In the genomic region with DNA sequence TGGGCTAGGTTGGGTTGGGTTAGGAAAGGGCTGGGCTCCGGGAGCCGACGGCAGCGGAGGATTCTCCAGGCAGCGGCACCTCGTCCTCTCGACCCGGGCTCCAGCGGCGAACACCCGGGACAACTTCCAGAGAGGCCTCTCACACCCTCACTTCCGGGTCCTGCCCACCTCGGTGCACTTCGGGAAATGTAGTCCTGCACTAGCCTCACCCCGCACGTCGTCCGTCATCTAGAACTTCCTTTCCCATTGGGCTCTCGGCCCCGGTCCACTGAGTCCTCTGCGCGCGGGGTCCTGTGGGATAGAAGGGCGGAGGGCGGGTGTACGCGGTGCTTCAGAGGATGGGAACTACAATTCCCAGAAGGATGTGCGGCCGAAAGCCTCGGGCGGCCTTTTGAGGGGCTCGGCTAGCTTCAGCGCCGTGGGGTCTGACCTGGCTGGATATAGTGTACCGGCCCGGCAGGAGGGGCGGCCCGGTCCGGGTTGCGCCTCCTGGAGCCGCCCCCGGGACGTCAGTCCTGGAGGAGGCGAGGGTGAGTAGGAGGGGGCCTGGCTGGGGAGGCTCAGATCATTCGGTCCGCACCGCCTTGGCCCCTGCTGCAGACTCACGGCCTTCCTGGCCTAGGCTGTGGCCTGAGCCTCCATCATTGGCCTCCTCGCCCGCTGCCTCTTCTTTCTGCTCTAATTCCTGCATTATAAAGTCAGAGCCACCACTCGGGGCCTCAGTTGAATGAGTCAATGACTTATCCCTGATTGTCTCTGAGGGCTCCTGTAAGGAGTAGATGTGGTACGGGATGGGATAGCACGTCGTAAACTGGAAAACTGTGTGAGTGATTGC, we compare ENCODE assay signal across 1 cellular context.
TF ChIP-seq lines count a peak whose summit lies in the region.

A gene (minus strand): TSS at position 114 of the 835 bp plus-strand sequence. CDS start 160 bp downstream, outside the sequence.
A gene with protein sequence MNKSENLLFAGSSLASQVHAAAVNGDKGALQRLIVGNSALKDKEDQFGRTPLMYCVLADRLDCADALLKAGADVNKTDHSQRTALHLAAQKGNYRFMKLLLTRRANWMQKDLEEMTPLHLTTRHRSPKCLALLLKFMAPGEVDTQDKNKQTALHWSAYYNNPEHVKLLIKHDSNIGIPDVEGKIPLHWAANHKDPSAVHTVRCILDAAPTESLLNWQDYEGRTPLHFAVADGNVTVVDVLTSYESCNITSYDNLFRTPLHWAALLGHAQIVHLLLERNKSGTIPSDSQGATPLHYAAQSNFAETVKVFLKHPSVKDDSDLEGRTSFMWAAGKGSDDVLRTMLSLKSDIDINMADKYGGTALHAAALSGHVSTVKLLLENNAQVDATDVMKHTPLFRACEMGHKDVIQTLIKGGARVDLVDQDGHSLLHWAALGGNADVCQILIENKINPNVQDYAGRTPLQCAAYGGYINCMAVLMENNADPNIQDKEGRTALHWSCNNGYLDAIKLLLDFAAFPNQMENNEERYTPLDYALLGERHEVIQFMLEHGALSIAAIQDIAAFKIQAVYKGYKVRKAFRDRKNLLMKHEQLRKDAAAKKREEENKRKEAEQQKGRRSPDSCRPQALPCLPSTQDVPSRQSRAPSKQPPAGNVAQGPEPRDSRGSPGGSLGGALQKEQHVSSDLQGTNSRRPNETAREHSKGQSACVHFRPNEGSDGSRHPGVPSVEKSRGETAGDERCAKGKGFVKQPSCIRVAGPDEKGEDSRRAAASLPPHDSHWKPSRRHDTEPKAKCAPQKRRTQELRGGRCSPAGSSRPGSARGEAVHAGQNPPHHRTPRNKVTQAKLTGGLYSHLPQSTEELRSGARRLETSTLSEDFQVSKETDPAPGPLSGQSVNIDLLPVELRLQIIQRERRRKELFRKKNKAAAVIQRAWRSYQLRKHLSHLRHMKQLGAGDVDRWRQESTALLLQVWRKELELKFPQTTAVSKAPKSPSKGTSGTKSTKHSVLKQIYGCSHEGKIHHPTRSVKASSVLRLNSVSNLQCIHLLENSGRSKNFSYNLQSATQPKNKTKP (plus strand): TSS at position 357 of the 835 bp plus-strand sequence. CDS start 5,279 bp downstream, outside the sequence.

TF ChIP-seq in HepG2, 621 proteins besides CTCF, POLR2A, EP300 and RAD21 (continued from another document and continues in another):
- TF ChIP-seq, protein P1, sequence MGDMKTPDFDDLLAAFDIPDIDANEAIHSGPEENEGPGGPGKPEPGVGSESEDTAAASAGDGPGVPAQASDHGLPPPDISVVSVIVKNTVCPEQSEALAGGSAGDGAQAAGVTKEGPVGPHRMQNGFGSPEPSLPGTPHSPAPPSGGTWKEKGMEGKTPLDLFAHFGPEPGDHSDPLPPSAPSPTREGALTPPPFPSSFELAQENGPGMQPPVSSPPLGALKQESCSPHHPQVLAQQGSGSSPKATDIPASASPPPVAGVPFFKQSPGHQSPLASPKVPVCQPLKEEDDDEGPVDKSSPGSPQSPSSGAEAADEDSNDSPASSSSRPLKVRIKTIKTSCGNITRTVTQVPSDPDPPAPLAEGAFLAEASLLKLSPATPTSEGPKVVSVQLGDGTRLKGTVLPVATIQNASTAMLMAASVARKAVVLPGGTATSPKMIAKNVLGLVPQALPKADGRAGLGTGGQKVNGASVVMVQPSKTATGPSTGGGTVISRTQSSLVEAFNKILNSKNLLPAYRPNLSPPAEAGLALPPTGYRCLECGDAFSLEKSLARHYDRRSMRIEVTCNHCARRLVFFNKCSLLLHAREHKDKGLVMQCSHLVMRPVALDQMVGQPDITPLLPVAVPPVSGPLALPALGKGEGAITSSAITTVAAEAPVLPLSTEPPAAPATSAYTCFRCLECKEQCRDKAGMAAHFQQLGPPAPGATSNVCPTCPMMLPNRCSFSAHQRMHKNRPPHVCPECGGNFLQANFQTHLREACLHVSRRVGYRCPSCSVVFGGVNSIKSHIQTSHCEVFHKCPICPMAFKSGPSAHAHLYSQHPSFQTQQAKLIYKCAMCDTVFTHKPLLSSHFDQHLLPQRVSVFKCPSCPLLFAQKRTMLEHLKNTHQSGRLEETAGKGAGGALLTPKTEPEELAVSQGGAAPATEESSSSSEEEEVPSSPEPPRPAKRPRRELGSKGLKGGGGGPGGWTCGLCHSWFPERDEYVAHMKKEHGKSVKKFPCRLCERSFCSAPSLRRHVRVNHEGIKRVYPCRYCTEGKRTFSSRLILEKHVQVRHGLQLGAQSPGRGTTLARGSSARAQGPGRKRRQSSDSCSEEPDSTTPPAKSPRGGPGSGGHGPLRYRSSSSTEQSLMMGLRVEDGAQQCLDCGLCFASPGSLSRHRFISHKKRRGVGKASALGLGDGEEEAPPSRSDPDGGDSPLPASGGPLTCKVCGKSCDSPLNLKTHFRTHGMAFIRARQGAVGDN (CRISPR knock-in tag; IDR thresholded peaks at IDR 0.05) = peak; percentile 79
- TF ChIP-seq ZNF354B (CRISPR knock-in tag; IDR thresholded peaks at IDR 0.05) (0 out of 2 replicates have a peak, but pooled peaks have one; percentile 15), NFATC3 (CRISPR knock-in tag; IDR thresholded peaks at IDR 0.05) (no peak), TBX3 (IDR thresholded peaks at IDR 0.05; ENCODE audit: borderline replicate concordance) (peak; percentile 89), NR2F1 (CRISPR knock-in tag; IDR thresholded peaks at IDR 0.05) (no peak), ZSCAN12 (CRISPR knock-in tag; IDR thresholded peaks at IDR 0.05) (no peak), MEIS1 (CRISPR knock-in tag; IDR thresholded peaks at IDR 0.05; ENCODE audit: borderline replicate concordance) (no peak), CENPX (CRISPR knock-in tag; IDR thresholded peaks at IDR 0.05) (no peak), RORA (CRISPR knock-in tag; IDR thresholded peaks at IDR 0.05) (no peak), ZNF383 (CRISPR knock-in tag; IDR thresholded peaks at IDR 0.05; ENCODE audit: borderline replicate concordance) (no peak), FLYWCH1 (CRISPR knock-in tag; IDR thresholded peaks at IDR 0.05) (no peak), TGIF2 (CRISPR knock-in tag; IDR thresholded peaks at IDR 0.05) (no peak), SETDB1 (CRISPR knock-in tag; IDR thresholded peaks at IDR 0.05; ENCODE audit: borderline replicate concordance) (no peak), ZFYVE20 (CRISPR knock-in tag; IDR thresholded peaks at IDR 0.05; ENCODE audit: borderline replicate concordance, low read depth) (no peak), ZNF510 (CRISPR knock-in tag; IDR thresholded peaks at IDR 0.05; ENCODE audit: low read depth) (no peak), HDAC1 (CRISPR knock-in tag; IDR thresholded peaks at IDR 0.05) (peak; percentile 81), ARHGAP35 (CRISPR knock-in tag; IDR thresholded peaks at IDR 0.05; ENCODE audit: borderline replicate concordance) (no peak), ZNF850 (CRISPR knock-in tag; conservative IDR thresholded peaks at IDR 0.05) (no peak), TCF7 (IDR thresholded peaks at IDR 0.05; ENCODE audit: low read depth) (no peak; the same call in 1 of the 2 replicates)
- TF ChIP-seq, protein P2, sequence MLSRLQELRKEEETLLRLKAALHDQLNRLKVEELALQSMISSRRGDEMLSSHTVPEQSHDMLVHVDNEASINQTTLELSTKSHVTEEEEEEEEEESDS (CRISPR knock-in tag; IDR thresholded peaks at IDR 0.05; ENCODE audit: borderline replicate concordance) = no peak
- TF ChIP-seq, protein P3, sequence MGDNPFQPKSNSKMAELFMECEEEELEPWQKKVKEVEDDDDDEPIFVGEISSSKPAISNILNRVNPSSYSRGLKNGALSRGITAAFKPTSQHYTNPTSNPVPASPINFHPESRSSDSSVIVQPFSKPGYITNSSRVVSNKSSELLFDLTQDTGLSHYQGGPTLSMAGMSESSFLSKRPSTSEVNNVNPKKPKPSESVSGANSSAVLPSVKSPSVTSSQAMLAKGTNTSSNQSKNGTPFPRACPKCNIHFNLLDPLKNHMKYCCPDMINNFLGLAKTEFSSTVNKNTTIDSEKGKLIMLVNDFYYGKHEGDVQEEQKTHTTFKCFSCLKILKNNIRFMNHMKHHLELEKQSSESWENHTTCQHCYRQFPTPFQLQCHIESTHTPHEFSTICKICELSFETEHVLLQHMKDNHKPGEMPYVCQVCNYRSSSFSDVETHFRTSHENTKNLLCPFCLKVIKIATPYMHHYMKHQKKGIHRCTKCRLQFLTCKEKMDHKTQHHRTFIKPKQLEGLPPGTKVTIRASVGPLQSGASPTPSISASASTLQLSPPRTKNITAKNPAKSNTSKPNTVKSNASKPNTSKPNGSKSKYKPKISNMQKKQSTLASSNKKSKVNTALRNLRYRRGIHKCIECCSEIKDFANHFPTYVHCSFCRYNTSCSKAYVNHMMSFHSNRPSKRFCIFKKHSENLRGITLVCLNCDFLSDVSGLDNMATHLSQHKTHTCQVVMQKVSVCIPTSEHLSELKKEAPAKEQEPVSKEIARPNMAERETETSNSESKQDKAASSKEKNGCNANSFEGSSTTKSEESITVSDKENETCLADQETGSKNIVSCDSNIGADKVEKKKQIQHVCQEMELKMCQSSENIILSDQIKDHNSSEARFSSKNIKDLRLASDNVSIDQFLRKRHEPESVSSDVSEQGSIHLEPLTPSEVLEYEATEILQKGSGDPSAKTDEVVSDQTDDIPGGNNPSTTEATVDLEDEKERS (CRISPR knock-in tag; IDR thresholded peaks at IDR 0.05) = no peak
- TF ChIP-seq, protein P4, sequence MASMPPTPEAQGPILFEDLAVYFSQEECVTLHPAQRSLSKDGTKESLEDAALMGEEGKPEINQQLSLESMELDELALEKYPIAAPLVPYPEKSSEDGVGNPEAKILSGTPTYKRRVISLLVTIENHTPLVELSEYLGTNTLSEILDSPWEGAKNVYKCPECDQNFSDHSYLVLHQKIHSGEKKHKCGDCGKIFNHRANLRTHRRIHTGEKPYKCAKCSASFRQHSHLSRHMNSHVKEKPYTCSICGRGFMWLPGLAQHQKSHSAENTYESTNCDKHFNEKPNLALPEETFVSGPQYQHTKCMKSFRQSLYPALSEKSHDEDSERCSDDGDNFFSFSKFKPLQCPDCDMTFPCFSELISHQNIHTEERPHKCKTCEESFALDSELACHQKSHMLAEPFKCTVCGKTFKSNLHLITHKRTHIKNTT (CRISPR knock-in tag; IDR thresholded peaks at IDR 0.05) = no peak
- TF ChIP-seq, protein P5, sequence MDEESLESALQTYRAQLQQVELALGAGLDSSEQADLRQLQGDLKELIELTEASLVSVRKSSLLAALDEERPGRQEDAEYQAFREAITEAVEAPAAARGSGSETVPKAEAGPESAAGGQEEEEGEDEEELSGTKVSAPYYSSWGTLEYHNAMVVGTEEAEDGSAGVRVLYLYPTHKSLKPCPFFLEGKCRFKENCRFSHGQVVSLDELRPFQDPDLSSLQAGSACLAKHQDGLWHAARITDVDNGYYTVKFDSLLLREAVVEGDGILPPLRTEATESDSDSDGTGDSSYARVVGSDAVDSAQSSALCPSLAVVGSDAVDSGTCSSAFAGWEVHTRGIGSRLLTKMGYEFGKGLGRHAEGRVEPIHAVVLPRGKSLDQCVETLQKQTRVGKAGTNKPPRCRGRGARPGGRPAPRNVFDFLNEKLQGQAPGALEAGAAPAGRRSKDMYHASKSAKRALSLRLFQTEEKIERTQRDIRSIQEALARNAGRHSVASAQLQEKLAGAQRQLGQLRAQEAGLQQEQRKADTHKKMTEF (CRISPR knock-in tag; IDR thresholded peaks at IDR 0.05) = peak; percentile 64
- TF ChIP-seq, protein P6, sequence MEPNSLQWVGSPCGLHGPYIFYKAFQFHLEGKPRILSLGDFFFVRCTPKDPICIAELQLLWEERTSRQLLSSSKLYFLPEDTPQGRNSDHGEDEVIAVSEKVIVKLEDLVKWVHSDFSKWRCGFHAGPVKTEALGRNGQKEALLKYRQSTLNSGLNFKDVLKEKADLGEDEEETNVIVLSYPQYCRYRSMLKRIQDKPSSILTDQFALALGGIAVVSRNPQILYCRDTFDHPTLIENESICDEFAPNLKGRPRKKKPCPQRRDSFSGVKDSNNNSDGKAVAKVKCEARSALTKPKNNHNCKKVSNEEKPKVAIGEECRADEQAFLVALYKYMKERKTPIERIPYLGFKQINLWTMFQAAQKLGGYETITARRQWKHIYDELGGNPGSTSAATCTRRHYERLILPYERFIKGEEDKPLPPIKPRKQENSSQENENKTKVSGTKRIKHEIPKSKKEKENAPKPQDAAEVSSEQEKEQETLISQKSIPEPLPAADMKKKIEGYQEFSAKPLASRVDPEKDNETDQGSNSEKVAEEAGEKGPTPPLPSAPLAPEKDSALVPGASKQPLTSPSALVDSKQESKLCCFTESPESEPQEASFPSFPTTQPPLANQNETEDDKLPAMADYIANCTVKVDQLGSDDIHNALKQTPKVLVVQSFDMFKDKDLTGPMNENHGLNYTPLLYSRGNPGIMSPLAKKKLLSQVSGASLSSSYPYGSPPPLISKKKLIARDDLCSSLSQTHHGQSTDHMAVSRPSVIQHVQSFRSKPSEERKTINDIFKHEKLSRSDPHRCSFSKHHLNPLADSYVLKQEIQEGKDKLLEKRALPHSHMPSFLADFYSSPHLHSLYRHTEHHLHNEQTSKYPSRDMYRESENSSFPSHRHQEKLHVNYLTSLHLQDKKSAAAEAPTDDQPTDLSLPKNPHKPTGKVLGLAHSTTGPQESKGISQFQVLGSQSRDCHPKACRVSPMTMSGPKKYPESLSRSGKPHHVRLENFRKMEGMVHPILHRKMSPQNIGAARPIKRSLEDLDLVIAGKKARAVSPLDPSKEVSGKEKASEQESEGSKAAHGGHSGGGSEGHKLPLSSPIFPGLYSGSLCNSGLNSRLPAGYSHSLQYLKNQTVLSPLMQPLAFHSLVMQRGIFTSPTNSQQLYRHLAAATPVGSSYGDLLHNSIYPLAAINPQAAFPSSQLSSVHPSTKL (CRISPR knock-in tag; IDR thresholded peaks at IDR 0.05) = peak; percentile 10; the same call in 1 of the 2 replicates
- TF ChIP-seq, protein P7, sequence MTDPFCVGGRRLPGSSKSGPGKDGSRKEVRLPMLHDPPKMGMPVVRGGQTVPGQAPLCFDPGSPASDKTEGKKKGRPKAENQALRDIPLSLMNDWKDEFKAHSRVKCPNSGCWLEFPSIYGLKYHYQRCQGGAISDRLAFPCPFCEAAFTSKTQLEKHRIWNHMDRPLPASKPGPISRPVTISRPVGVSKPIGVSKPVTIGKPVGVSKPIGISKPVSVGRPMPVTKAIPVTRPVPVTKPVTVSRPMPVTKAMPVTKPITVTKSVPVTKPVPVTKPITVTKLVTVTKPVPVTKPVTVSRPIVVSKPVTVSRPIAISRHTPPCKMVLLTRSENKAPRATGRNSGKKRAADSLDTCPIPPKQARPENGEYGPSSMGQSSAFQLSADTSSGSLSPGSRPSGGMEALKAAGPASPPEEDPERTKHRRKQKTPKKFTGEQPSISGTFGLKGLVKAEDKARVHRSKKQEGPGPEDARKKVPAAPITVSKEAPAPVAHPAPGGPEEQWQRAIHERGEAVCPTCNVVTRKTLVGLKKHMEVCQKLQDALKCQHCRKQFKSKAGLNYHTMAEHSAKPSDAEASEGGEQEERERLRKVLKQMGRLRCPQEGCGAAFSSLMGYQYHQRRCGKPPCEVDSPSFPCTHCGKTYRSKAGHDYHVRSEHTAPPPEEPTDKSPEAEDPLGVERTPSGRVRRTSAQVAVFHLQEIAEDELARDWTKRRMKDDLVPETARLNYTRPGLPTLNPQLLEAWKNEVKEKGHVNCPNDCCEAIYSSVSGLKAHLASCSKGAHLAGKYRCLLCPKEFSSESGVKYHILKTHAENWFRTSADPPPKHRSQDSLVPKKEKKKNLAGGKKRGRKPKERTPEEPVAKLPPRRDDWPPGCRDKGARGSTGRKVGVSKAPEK (CRISPR knock-in tag; IDR thresholded peaks at IDR 0.05; ENCODE audit: borderline replicate concordance) = no peak
- TF ChIP-seq, protein P8, sequence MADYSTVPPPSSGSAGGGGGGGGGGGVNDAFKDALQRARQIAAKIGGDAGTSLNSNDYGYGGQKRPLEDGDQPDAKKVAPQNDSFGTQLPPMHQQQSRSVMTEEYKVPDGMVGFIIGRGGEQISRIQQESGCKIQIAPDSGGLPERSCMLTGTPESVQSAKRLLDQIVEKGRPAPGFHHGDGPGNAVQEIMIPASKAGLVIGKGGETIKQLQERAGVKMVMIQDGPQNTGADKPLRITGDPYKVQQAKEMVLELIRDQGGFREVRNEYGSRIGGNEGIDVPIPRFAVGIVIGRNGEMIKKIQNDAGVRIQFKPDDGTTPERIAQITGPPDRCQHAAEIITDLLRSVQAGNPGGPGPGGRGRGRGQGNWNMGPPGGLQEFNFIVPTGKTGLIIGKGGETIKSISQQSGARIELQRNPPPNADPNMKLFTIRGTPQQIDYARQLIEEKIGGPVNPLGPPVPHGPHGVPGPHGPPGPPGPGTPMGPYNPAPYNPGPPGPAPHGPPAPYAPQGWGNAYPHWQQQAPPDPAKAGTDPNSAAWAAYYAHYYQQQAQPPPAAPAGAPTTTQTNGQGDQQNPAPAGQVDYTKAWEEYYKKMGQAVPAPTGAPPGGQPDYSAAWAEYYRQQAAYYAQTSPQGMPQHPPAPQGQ (CRISPR knock-in tag; IDR thresholded peaks at IDR 0.05; ENCODE audit: borderline replicate concordance) = no peak
